In the genomic region with DNA sequence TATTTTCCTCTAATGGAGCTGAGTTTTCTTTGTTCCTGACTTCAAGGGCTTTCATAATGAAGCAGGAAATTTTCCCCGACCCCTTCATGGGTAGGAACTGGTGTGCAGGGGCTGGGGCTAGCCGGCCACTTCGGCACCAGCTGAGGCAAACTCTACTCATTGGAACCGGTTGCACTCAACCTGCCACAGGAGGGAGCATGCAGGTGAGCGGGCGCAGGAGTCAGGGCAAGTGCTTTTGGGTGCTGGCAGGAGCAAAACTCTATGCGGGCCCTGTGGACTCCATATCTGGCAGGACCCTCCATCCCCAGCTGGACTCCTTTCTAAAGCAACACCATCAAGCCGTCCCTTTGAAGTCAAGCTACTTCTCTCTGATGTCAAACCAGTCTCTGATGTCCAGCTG, we compare ENCODE assay signal across 2 cellular contexts.
TF ChIP-seq lines count a peak whose summit lies in the region.

No MANE protein-coding gene starts in this region.

TF ChIP-seq in GM23338, 12 proteins besides CTCF, POLR2A, EP300 and RAD21 (continued from another document and continues in another):
- TF ChIP-seq CREB1 (CRISPR knock-in tag; IDR thresholded peaks at IDR 0.05; ENCODE audit: low read depth) (no peak), ZNF114 (CRISPR knock-in tag; IDR thresholded peaks at IDR 0.05) (no peak), ZNF331 (CRISPR knock-in tag; IDR thresholded peaks at IDR 0.05; ENCODE audit: low read depth) (no peak), EZH2 (IDR thresholded peaks at IDR 0.05; ENCODE audit: low read depth, unreplicated experiment) (no peak), EZH2phosphoT487 (IDR thresholded peaks at IDR 0.05; ENCODE audit: unreplicated experiment) (no peak), STAT1 (IDR thresholded peaks at IDR 0.05; ENCODE audit: unreplicated experiment) (no peak), POLR2AphosphoS5 (IDR thresholded peaks at IDR 0.05; ENCODE audit: low read depth) (no peak)
- TF ChIP-seq, protein P1, sequence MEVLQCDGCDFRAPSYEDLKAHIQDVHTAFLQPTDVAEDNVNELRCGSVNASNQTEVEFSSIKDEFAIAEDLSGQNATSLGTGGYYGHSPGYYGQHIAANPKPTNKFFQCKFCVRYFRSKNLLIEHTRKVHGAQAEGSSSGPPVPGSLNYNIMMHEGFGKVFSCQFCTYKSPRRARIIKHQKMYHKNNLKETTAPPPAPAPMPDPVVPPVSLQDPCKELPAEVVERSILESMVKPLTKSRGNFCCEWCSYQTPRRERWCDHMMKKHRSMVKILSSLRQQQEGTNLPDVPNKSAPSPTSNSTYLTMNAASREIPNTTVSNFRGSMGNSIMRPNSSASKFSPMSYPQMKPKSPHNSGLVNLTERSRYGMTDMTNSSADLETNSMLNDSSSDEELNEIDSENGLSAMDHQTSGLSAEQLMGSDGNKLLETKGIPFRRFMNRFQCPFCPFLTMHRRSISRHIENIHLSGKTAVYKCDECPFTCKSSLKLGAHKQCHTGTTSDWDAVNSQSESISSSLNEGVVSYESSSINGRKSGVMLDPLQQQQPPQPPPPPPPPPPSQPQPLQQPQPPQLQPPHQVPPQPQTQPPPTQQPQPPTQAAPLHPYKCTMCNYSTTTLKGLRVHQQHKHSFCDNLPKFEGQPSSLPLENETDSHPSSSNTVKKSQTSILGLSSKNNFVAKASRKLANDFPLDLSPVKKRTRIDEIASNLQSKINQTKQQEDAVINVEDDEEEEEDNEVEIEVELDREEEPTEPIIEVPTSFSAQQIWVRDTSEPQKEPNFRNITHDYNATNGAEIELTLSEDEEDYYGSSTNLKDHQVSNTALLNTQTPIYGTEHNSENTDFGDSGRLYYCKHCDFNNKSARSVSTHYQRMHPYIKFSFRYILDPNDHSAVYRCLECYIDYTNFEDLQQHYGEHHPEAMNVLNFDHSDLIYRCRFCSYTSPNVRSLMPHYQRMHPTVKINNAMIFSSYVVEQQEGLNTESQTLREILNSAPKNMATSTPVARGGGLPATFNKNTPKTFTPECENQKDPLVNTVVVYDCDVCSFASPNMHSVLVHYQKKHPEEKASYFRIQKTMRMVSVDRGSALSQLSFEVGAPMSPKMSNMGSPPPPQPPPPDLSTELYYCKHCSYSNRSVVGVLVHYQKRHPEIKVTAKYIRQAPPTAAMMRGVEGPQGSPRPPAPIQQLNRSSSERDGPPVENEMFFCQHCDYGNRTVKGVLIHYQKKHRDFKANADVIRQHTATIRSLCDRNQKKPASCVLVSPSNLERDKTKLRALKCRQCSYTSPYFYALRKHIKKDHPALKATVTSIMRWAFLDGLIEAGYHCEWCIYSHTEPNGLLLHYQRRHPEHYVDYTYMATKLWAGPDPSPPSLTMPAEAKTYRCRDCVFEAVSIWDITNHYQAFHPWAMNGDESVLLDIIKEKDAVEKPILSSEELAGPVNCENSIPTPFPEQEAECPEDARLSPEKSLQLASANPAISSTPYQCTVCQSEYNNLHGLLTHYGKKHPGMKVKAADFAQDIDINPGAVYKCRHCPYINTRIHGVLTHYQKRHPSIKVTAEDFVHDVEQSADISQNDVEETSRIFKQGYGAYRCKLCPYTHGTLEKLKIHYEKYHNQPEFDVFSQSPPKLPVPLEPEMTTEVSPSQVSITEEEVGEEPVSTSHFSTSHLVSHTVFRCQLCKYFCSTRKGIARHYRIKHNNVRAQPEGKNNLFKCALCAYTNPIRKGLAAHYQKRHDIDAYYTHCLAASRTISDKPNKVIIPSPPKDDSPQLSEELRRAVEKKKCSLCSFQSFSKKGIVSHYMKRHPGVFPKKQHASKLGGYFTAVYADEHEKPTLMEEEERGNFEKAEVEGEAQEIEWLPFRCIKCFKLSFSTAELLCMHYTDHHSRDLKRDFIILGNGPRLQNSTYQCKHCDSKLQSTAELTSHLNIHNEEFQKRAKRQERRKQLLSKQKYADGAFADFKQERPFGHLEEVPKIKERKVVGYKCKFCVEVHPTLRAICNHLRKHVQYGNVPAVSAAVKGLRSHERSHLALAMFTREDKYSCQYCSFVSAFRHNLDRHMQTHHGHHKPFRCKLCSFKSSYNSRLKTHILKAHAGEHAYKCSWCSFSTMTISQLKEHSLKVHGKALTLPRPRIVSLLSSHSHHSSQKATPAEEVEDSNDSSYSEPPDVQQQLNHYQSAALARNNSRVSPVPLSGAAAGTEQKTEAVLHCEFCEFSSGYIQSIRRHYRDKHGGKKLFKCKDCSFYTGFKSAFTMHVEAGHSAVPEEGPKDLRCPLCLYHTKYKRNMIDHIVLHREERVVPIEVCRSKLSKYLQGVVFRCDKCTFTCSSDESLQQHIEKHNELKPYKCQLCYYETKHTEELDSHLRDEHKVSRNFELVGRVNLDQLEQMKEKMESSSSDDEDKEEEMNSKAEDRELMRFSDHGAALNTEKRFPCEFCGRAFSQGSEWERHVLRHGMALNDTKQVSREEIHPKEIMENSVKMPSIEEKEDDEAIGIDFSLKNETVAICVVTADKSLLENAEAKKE (CRISPR knock-in tag; IDR thresholded peaks at IDR 0.05): no peak
- TF ChIP-seq, protein P2, sequence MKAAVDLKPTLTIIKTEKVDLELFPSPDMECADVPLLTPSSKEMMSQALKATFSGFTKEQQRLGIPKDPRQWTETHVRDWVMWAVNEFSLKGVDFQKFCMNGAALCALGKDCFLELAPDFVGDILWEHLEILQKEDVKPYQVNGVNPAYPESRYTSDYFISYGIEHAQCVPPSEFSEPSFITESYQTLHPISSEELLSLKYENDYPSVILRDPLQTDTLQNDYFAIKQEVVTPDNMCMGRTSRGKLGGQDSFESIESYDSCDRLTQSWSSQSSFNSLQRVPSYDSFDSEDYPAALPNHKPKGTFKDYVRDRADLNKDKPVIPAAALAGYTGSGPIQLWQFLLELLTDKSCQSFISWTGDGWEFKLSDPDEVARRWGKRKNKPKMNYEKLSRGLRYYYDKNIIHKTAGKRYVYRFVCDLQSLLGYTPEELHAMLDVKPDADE (IDR thresholded peaks at IDR 0.05): no peak
- TF ChIP-seq, protein P3, sequence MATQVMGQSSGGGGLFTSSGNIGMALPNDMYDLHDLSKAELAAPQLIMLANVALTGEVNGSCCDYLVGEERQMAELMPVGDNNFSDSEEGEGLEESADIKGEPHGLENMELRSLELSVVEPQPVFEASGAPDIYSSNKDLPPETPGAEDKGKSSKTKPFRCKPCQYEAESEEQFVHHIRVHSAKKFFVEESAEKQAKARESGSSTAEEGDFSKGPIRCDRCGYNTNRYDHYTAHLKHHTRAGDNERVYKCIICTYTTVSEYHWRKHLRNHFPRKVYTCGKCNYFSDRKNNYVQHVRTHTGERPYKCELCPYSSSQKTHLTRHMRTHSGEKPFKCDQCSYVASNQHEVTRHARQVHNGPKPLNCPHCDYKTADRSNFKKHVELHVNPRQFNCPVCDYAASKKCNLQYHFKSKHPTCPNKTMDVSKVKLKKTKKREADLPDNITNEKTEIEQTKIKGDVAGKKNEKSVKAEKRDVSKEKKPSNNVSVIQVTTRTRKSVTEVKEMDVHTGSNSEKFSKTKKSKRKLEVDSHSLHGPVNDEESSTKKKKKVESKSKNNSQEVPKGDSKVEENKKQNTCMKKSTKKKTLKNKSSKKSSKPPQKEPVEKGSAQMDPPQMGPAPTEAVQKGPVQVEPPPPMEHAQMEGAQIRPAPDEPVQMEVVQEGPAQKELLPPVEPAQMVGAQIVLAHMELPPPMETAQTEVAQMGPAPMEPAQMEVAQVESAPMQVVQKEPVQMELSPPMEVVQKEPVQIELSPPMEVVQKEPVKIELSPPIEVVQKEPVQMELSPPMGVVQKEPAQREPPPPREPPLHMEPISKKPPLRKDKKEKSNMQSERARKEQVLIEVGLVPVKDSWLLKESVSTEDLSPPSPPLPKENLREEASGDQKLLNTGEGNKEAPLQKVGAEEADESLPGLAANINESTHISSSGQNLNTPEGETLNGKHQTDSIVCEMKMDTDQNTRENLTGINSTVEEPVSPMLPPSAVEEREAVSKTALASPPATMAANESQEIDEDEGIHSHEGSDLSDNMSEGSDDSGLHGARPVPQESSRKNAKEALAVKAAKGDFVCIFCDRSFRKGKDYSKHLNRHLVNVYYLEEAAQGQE (IDR thresholded peaks at IDR 0.05; ENCODE audit: unreplicated experiment): no peak

TF ChIP-seq in HepG2, 621 proteins besides CTCF, POLR2A, EP300 and RAD21 (continued from another document):
- 0 out of 2 replicates have a peak, but pooled peaks have one; percentile 12 for TF ChIP-seq STAG1 (CRISPR knock-in tag; IDR thresholded peaks at IDR 0.05)
